ENCODE assay signal across 29 cellular contexts in the genomic region with DNA sequence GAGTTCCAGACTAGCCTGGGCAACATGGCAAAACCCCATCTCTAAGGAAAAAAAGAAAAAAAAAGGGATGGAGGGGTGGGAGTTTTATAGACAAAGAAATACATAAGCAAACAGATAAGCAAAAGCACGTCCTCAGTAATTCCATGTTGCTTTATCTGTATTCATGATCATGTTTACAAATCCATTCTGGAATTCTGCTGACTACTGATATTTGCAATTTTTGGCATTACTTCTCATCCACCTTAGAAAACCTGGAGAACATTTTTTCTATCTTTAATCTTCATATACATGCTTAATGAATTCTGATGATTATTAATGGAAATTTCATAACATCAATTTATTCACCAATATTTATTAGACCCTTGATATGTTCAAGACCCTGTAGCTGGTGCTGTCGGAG. TPM values are rescaled to one million over a fixed set of nuclear protein-coding genes. Genes with fewer than 3 reads are reported as not detected.
DNase-seq lines count a peak whose midpoint lies in the region; ATAC-seq, FAIRE-seq and TF ChIP-seq lines count a peak whose summit lies in the region.
"Had no signal": no experiment of that assay in that cellular context is flagged by ENCODE, and none has a peak within 500 bp of the region (broad histone marks: within the 10 kb centered on the region; RNA-seq: fewer than 3 reads in every experiment).

No MANE protein-coding gene starts in this region.

- no peak for ATAC-seq in CD4-positive, CD25-positive, alpha-beta regulatory T cell (ENCODE audit: low read depth in 2 of 2)
- ATAC-seq in CD8-positive, alpha-beta T cell = no peak
- ATAC-seq in K562 (no peak), WTC11 (no peak)
- ATAC-seq: GM12878 had no signal

- H3K27me3 ChIP-seq in CD4-positive, CD25-positive, alpha-beta regulatory T cell (ENCODE audit: control insufficient read depth, insufficient read depth, low read length) = no peaks in the 10 kb centered on the region
- H3K27me3 ChIP-seq in CD8-positive, alpha-beta T cell (ENCODE audit: insufficient read depth, low read length) = no peaks in the 10 kb centered on the region
- H3K27me3 ChIP-seq in K562 (ENCODE audit: control insufficient read depth in 2 of 2, insufficient read depth in 2 of 2, low read length in 2 of 2) = no peaks in the 10 kb centered on the region
- H3K27me3 ChIP-seq: SJSA1 had no signal

- FAIRE-seq in K562 (lab: Jason Lieb, UNC) = no peak
- FAIRE-seq: GM12878 had no signal

- no peak overlapping the region for H3K27ac ChIP-seq in CD4-positive, CD25-positive, alpha-beta regulatory T cell (ENCODE audit: insufficient read depth, low read length, poor library complexity, severe bottlenecking)
- no peak overlapping the region for H3K27ac ChIP-seq in CD8-positive, alpha-beta T cell (ENCODE audit: low read depth, low read length)
- no peak overlapping the region for H3K27ac ChIP-seq in K562 (ENCODE audit: extremely low read depth, low read depth, low read length)
- H3K27ac ChIP-seq: C4-2B, SJSA1 had no signal

- no peaks in the 10 kb centered on the region; the same call in 1 of the 2 replicates for H4K20me1 ChIP-seq in K562 (replicated peaks; ENCODE audit: control insufficient read depth, insufficient read depth, low read length)

- H2AFZ ChIP-seq in K562 (ENCODE audit: low read depth, low read length) = no peak overlapping the region

- whole genome bisulfite sequencing in K562 (ENCODE audit: insufficient coverage, low coverage, missing lambda C conversion rate) = 62% methylated on average over 2 of the region's 2 CpGs

- H3K36me3 ChIP-seq in CD4-positive, CD25-positive, alpha-beta regulatory T cell (ENCODE audit: control insufficient read depth, insufficient read depth, low read length) = no peaks in the 10 kb centered on the region
- H3K36me3 ChIP-seq in CD8-positive, alpha-beta T cell (ENCODE audit: insufficient read depth, low read length) = no peaks in the 10 kb centered on the region
- no peaks in the 10 kb centered on the region for H3K36me3 ChIP-seq in K562 (ENCODE audit: control insufficient read depth, insufficient read depth, low read length)
- H3K36me3 ChIP-seq: HAP-1 had no signal

- no peak for TF ChIP-seq POLR2A in K562 (conservative IDR thresholded peaks at IDR 0.05)

- H3K27ac Mint-ChIP-seq in CD4-positive, CD25-positive, alpha-beta regulatory T cell = no peak overlapping the region
- no peak overlapping the region for H3K27ac Mint-ChIP-seq in CD8-positive, alpha-beta T cell
- H3K27ac Mint-ChIP-seq in neural crest cell (ENCODE audit: unreplicated experiment) (no peak overlapping the region), WTC11 (no peak overlapping the region), Calu3 (ENCODE audit: unreplicated experiment) (no peak overlapping the region)
- H3K27ac Mint-ChIP-seq: HFFc6 had no signal

- peaks cover 14 to 35% (median 31%) of the 10 kb centered on the region in 4 donors for H3K4me1 Mint-ChIP-seq in CD4-positive, CD25-positive, alpha-beta regulatory T cell
- peaks cover 34% of the 10 kb centered on the region for H3K4me1 Mint-ChIP-seq in CD8-positive, alpha-beta T cell (ENCODE audit: low read depth)
- peaks cover 32% of the 10 kb centered on the region for H3K4me1 Mint-ChIP-seq in neural crest cell
- peaks cover 33% of the 10 kb centered on the region for H3K4me1 Mint-ChIP-seq in WTC11
- H3K4me1 Mint-ChIP-seq in Calu3 (ENCODE audit: low read depth, unreplicated experiment) = peaks cover 8% of the 10 kb centered on the region

- POLR2A ChIA-PET in CD8-positive, alpha-beta T cell (lab: Charles Lee) = no interaction called here
- POLR2A ChIA-PET in K562 (lab: Yijun Ruan, JAX) = no interaction called here
- POLR2A ChIA-PET in WTC11 (lab: Charles Lee) = no interaction called here

- BruUV-seq in K562 (replicated peaks; lab: Mats Ljungman, UMichigan) (no TSS peak), Calu3 (replicated peaks; lab: Mats Ljungman, UMichigan) (no TSS peak)

- H3K4me1 ChIP-seq in CD4-positive, CD25-positive, alpha-beta regulatory T cell (ENCODE audit: control insufficient read depth, insufficient read depth, low read length, poor library complexity, severe bottlenecking) = peaks cover 39% of the 10 kb centered on the region
- H3K4me1 ChIP-seq in CD8-positive, alpha-beta T cell (ENCODE audit: insufficient read depth, low read length) = peaks cover 28% of the 10 kb centered on the region
- peaks cover 11% of the 10 kb centered on the region in 2 experiments; a peak in 4 of 5 replicates for H3K4me1 ChIP-seq in K562 (replicated peaks in 1 of 2; ENCODE audit: control insufficient read depth in 2 of 2, insufficient read depth in 2 of 2, low read length in 2 of 2)

- H3K9me3 ChIP-seq in CD4-positive, CD25-positive, alpha-beta regulatory T cell (ENCODE audit: control insufficient read depth in 2 of 2, low read length in 2 of 2) = no peaks in the 10 kb centered on the region
- no peaks in the 10 kb centered on the region for H3K9me3 ChIP-seq in CD8-positive, alpha-beta T cell (ENCODE audit: low read length)
- no peaks in the 10 kb centered on the region for H3K9me3 ChIP-seq in K562 (replicated peaks; ENCODE audit: control insufficient read depth, insufficient read depth, low read depth, low read length)
- H3K9me3 ChIP-seq: HAP-1, SJSA1 had no signal

- H3K79me2 ChIP-seq in K562 (ENCODE audit: control insufficient read depth, insufficient read depth, low read length) = peaks cover 28% of the 10 kb centered on the region

- H3K9me3 Mint-ChIP-seq in CD4-positive, CD25-positive, alpha-beta regulatory T cell = peaks cover 0 to 2% (median 0%) of the 10 kb centered on the region in 7 donors
- H3K9me3 Mint-ChIP-seq in CD8-positive, alpha-beta T cell = no peaks in the 10 kb centered on the region
- H3K9me3 Mint-ChIP-seq in neural crest cell (no peaks in the 10 kb centered on the region), WTC11 (peaks cover 5% of the 10 kb centered on the region), Calu3 (ENCODE audit: low read depth, unreplicated experiment) (no peaks in the 10 kb centered on the region)
- H3K9me3 Mint-ChIP-seq: HFFc6 had no signal

- intact Hi-C loops in CD8-positive, alpha-beta T cell (cut with DNase I, micrococcal nuclease) = loop anchor here (2.0 to 5.0 kb wide), 4 partner anchors 131 to 1499 kb away; a partner anchor contains a TSS
- intact Hi-C loops in K562 (cut with micrococcal nuclease) (no loop called here), Calu3 (cut with micrococcal nuclease; ENCODE audit: unreplicated experiment) (no loop called here)

- in situ Hi-C loops in K562 (cut with MboI) = no loop called here

- TF ChIP-seq EP300 in K562 (IDR thresholded peaks at IDR 0.05; ENCODE audit: low read length) = no peak

- no peak for TF ChIP-seq CTCF in CD8-positive, alpha-beta T cell (IDR thresholded peaks at IDR 0.05)
- no peak for TF ChIP-seq CTCF in K562 (IDR thresholded peaks at IDR 0.05 in 2 of 3, conservative IDR thresholded peaks at IDR 0.05 in 1 of 3; ENCODE audit: insufficient read depth in 2 of 3, low read depth in 1 of 3, low read length in 3 of 3)
- TF ChIP-seq CTCF in neural crest cell (conservative IDR thresholded peaks at IDR 0.05) = no peak
- TF ChIP-seq CTCF in WTC11 (IDR thresholded peaks at IDR 0.05) = no peak
- TF ChIP-seq CTCF in Calu3 (IDR thresholded peaks at IDR 0.05; ENCODE audit: unreplicated experiment) = no peak

- no peak overlapping the region for H3K4me2 ChIP-seq in K562 (ENCODE audit: insufficient read depth, low read length)

- H3K36me3 Mint-ChIP-seq in CD4-positive, CD25-positive, alpha-beta regulatory T cell = no peaks in the 10 kb centered on the region
- H3K36me3 Mint-ChIP-seq in CD8-positive, alpha-beta T cell = peaks cover 7% of the 10 kb centered on the region
- H3K36me3 Mint-ChIP-seq in neural crest cell (ENCODE audit: low read depth) (no peaks in the 10 kb centered on the region), WTC11 (no peaks in the 10 kb centered on the region), Calu3 (ENCODE audit: insufficient read depth, unreplicated experiment) (peaks cover 22% of the 10 kb centered on the region)

- no peak overlapping the region for H3K4me3 ChIP-seq in CD4-positive, CD25-positive, alpha-beta regulatory T cell (ENCODE audit: low read depth, low read length)
- H3K4me3 ChIP-seq in CD8-positive, alpha-beta T cell (ENCODE audit: low read depth, low read length) = no peak overlapping the region
- H3K4me3 ChIP-seq in K562 = no peak overlapping the region
- H3K4me3 ChIP-seq: GM12878, HAP-1, SJSA1 had no signal

- no peak for TF ChIP-seq RAD21 in K562 (CRISPR knock-in tag; conservative IDR thresholded peaks at IDR 0.05 in 1 of 2, IDR thresholded peaks at IDR 0.05 in 1 of 2)

- H3K27me3 Mint-ChIP-seq in CD4-positive, CD25-positive, alpha-beta regulatory T cell = peaks cover 4% of the 10 kb centered on the region
- H3K27me3 Mint-ChIP-seq in CD8-positive, alpha-beta T cell (ENCODE audit: low read depth) = no peaks in the 10 kb centered on the region
- no peaks in the 10 kb centered on the region for H3K27me3 Mint-ChIP-seq in neural crest cell (ENCODE audit: low read depth)
- peaks cover 8% of the 10 kb centered on the region for H3K27me3 Mint-ChIP-seq in WTC11 (ENCODE audit: low read depth)
- no peaks in the 10 kb centered on the region for H3K27me3 Mint-ChIP-seq in Calu3 (ENCODE audit: unreplicated experiment)
- H3K27me3 Mint-ChIP-seq: B cell had no signal

- no peaks in the 10 kb centered on the region for H3K9me1 ChIP-seq in K562 (ENCODE audit: control insufficient read depth, insufficient read depth, low read length)

- H3K9ac ChIP-seq in K562 (ENCODE audit: insufficient read depth in 1 of 2, low read depth in 2 of 2, low read length in 2 of 2) = no peak overlapping the region

- peak overlapping the region in 3 of 4 donors; percentile 18 to 95 (median 85) for H3K4me3 Mint-ChIP-seq in CD4-positive, CD25-positive, alpha-beta regulatory T cell
- peak overlapping the region; percentile 5 for H3K4me3 Mint-ChIP-seq in CD8-positive, alpha-beta T cell
- H3K4me3 Mint-ChIP-seq in neural crest cell (peak overlapping the region; percentile 48), WTC11 (no peak overlapping the region), Calu3 (ENCODE audit: low read depth, unreplicated experiment) (no peak overlapping the region)
- H3K4me3 Mint-ChIP-seq: HFFc6 had no signal

- DNase-seq in CD4-positive, CD25-positive, alpha-beta regulatory T cell = no peak
- no peak for DNase-seq in CD8-positive, alpha-beta T cell
- DNase-seq in K562 (ENCODE audit: extremely low read depth in 1 of 4, low spot score in 3 of 4) (no peak), neural crest cell (ENCODE audit: low read depth, low spot score) (no peak), WTC11 (ENCODE audit: low spot score) (no peak), Calu3 (no peak), mesenteric fat pad (ENCODE audit: low spot score) (no peak)
- DNase-seq: COR-L47, DMS79, EL, GDM1, GOT3, HFFc6, Karpas-422, NCI-H1092, NCI-H1417 treated with DMSO at 0.1 percent for 48 hours, NCI-H1694 treated with DMSO at 0.1 percent for 48 hours, NCI-H2081 treated with DMSO at 0.1 percent for 48 hours, NCI-H2171, NCI-H226, NCI-H510A, NCI-H69, Right ventricle myocardium superior, RPMI8226 had no signal

- CTCF ChIA-PET in CD8-positive, alpha-beta T cell (lab: Charles Lee) = interaction anchor here (1.1 to 12.6 kb wide), 2 partner anchors 50 to 228 kb away, joined by 3 to 200 read pairs; no protein-coding TSS in a partner anchor
- CTCF ChIA-PET in K562 (lab: Yijun Ruan, JAX; ENCODE audit: low intra/inter-chr PET ratio) = no interaction called here
- CTCF ChIA-PET in WTC11 (lab: Charles Lee) = no interaction called here
- CTCF ChIA-PET in Calu3 (lab: Charles Lee) = no interaction called here

RNA-seq across cellular contexts. Expression of a gene that starts 1.7 kb away (rescaled TPM):
- 9.5 TPM for total RNA-seq in CD4-positive, CD25-positive, alpha-beta regulatory T cell
- polyA plus RNA-seq in CD4-positive, CD25-positive, alpha-beta regulatory T cell = 10 to 100 TPM; 18.2 to 28.2 (median 24.4) TPM
- total RNA-seq in CD8-positive, alpha-beta T cell = 10 to 100 TPM; 11.7 to 12.5 TPM
- 1.3 and 3.3 TPM in 2 replicates for total RNA-seq in K562 (2011; cell fraction: chromatin; rRNA removed; ENCODE audit: low replicate concordance)
- 1.4 and 1.5 TPM in 2 replicates for total RNA-seq in K562 (2011; cell fraction: nucleolus; rRNA removed)
- 2.3 and 6.9 TPM in 2 replicates for total RNA-seq in K562 (2011; cell fraction: nucleoplasm; rRNA removed)
- 9.7 and 11.4 TPM in 2 replicates for total RNA-seq in K562 (2014; rRNA removed)
- total RNA-seq in K562 (2014; rRNA removed; fragmentation: Illumina TruSeq; extraction: Trizol) = 13.2 and 14.5 TPM in 2 replicates
- total RNA-seq in K562 (2015; rRNA removed; fragmentation: Illumina TruSeq; extraction: Trizol) = 9.8 and 11.8 TPM in 2 replicates
- total RNA-seq in K562 (2021) = 12.9 and 14.3 TPM in 2 replicates
- polyA plus RNA-seq in K562 (2011; rRNA removed) = 7.9 and 13.0 TPM in 2 replicates
- polyA plus RNA-seq in K562 (2011; cell fraction: cytosol; rRNA removed) = 4.6 and 4.9 TPM in 2 replicates
- polyA plus RNA-seq in K562 (2011; cell fraction: nucleus; rRNA removed) = 1.7 and 2.3 TPM in 2 replicates
- polyA plus RNA-seq in K562 (2012) = 8.3 and 13.6 TPM in 2 replicates
- 7.3 and 7.5 TPM in 2 replicates for polyA plus RNA-seq in K562 (2014; fragmentation: Illumina TruSeq; extraction: Trizol)
- 1 to 10 TPM; 6.4 to 6.9 TPM for polyA plus RNA-seq in K562 (2014; fragmentation: Nextera tagmentation; extraction: Ambion mirVana)
- 9.7 and 10.7 TPM in 2 replicates for polyA plus RNA-seq in K562 (2014; rRNA removed)
- polyA minus RNA-seq in K562 (2011; rRNA and poly(A)+ RNA removed) = 6.6 and 7.9 TPM in 2 replicates
- polyA minus RNA-seq in K562 (2011; cell fraction: cytosol; rRNA and poly(A)+ RNA removed) = 3.6 and 4.0 TPM in 2 replicates
- polyA minus RNA-seq in K562 (2011; cell fraction: nucleus; rRNA and poly(A)+ RNA removed) = 1.6 and 2.0 TPM in 2 replicates
- total RNA-seq in neural crest cell = 8.9 and 9.7 TPM in 2 replicates
- 9.3 to 9.9 TPM (median 9.6 TPM) in 3 replicates for total RNA-seq in WTC11 (2021)
- total RNA-seq in Calu3 (2022) = 9.1 and 10.2 TPM in 2 replicates
- total RNA-seq in mesenteric fat pad = 12.5 TPM

Comparison
In these comparisons a context has a peak if more than half of its experiments do, and no peak if none do; other contexts are left out.
1. H3K4me3 Mint-ChIP-seq: peak in CD4-positive, CD25-positive, alpha-beta regulatory T cell (3 of 4), CD8-positive, alpha-beta T cell (single experiment) and neural crest cell (single experiment); none in WTC11 (single experiment) and Calu3 (single experiment).
2. intact Hi-C loops: an anchor here in CD8-positive, alpha-beta T cell (2.0 to 5.0 kb wide); none called in K562 and Calu3.